17 cellular contexts compared by ENCODE assay signal in genomic region chr9:126453156-126453963, GRCh38.
DNase-seq lines count a peak whose midpoint lies in the region; ATAC-seq and TF ChIP-seq lines count a peak whose summit lies in the region.
"Had no signal": no experiment of that assay in that cellular context is flagged by ENCODE, and none has a peak within 500 bp of the region (broad histone marks: within the 10 kb centered on the region; RNA-seq: fewer than 3 reads in every experiment).

No MANE protein-coding gene starts in this region.

- H2BK15ac ChIP-seq in H9 (ENCODE audit: low read depth, low read length) = no peak overlapping the region

- no peaks in the 10 kb centered on the region for H3K79me2 ChIP-seq in H9 (ENCODE audit: insufficient read depth, low read length)

- H3K9me3 Mint-ChIP-seq in H9 = no peaks in the 10 kb centered on the region
- H3K9me3 Mint-ChIP-seq in activated CD8-positive, alpha-beta memory T cell treated with anti-CD3 and anti-CD28 coated beads, Interleukin-2, amount 10 ng/mL, durations not matched to agents 7 days and 5 days (ENCODE audit: low read depth) = no peaks in the 10 kb centered on the region
- H3K9me3 Mint-ChIP-seq: CD14-positive monocyte, GM23338 had no signal

- no CpG with 5 or more reads among the region's 14 CpGs for WGBS in H9 (ENCODE audit: extremely low coverage, insufficient read length, low lambda C conversion rate)

- H4K8ac ChIP-seq in H9 (replicated peaks; ENCODE audit: insufficient read length, low read depth, low read length) = no peak overlapping the region

- H3K4me1 ChIP-seq in H9 (ENCODE audit: insufficient read depth, low read length) = no peaks in the 10 kb centered on the region; the same call in 1 of the 2 replicates
- H3K4me1 ChIP-seq: A549 had no signal

- no peaks in the 10 kb centered on the region for H3K27me3 ChIP-seq in H9 (ENCODE audit: insufficient read depth, low read length)

- H3K18ac ChIP-seq in H9 (ENCODE audit: insufficient read length, low read depth, low read length) = no peak overlapping the region

- peak overlapping the region; percentile 16; the same call in 1 of the 2 replicates for H3K14ac ChIP-seq in H9 (ENCODE audit: insufficient read depth, low read length)

- no peaks in the 10 kb centered on the region for H3K36me3 Mint-ChIP-seq in H9 (ENCODE audit: insufficient read depth in 1 of 3, low read depth in 3 of 3)
- peaks cover 12% of the 10 kb centered on the region for H3K36me3 Mint-ChIP-seq in activated CD8-positive, alpha-beta memory T cell treated with anti-CD3 and anti-CD28 coated beads, Interleukin-2, amount 10 ng/mL, durations not matched to agents 7 days and 5 days

- H3K9ac ChIP-seq in H9 (ENCODE audit: extremely low read depth, insufficient read length, low read length) = no peak overlapping the region

- H3K4me1 Mint-ChIP-seq in H9 = peaks cover 26 to 39% of the 10 kb centered on the region in 2 experiments
- peaks cover 18% of the 10 kb centered on the region for H3K4me1 Mint-ChIP-seq in activated CD8-positive, alpha-beta memory T cell treated with anti-CD3 and anti-CD28 coated beads, Interleukin-2, amount 10 ng/mL, durations not matched to agents 7 days and 5 days

- H4K5ac ChIP-seq in H9 (ENCODE audit: insufficient read length, low read depth, low read length) = peak overlapping the region; percentile 39

- no peaks in the 10 kb centered on the region for H3K27me3 Mint-ChIP-seq in H9 (ENCODE audit: low read depth)
- no peaks in the 10 kb centered on the region for H3K27me3 Mint-ChIP-seq in activated CD8-positive, alpha-beta memory T cell treated with anti-CD3 and anti-CD28 coated beads, Interleukin-2, amount 10 ng/mL, durations not matched to agents 7 days and 5 days

- no peak overlapping the region for H2AFZ ChIP-seq in H9 (ENCODE audit: low read length)
- H2AFZ ChIP-seq: GM23338 had no signal

- no peak overlapping the region for H2AK5ac ChIP-seq in H9 (ENCODE audit: insufficient read length, low read length)

- no peak overlapping the region for H3K27ac Mint-ChIP-seq in H9
- no peak overlapping the region for H3K27ac Mint-ChIP-seq in activated CD8-positive, alpha-beta memory T cell treated with anti-CD3 and anti-CD28 coated beads, Interleukin-2, amount 10 ng/mL, durations not matched to agents 7 days and 5 days
- H3K27ac Mint-ChIP-seq: GM23338 had no signal

- no peaks in the 10 kb centered on the region for H3K79me1 ChIP-seq in H9 (ENCODE audit: insufficient read depth, low read depth, low read length, poor library complexity, severe bottlenecking)

- H3K4ac ChIP-seq in H9 (ENCODE audit: low read depth, low read length) = no peak overlapping the region

- no peak overlapping the region for H3K23ac ChIP-seq in H9 (ENCODE audit: insufficient read length, low read depth, low read length)

- CTCF ChIA-PET in activated CD8-positive, alpha-beta memory T cell treated with anti-CD3 and anti-CD28 coated beads, Interleukin-2, amount 10 ng/mL, durations not matched to agents 7 days and 5 days (lab: Charles Lee) = no interaction called here

- no peak overlapping the region for H4K91ac ChIP-seq in H9 (ENCODE audit: insufficient read length, low read depth, low read length)

- H2BK120ac ChIP-seq in H9 (ENCODE audit: low read depth, low read length, poor library complexity, severe bottlenecking) = no peak overlapping the region

- no peak overlapping the region for H3T11ph ChIP-seq in H9 (ENCODE audit: low read length)

- H4K20me1 ChIP-seq in H9 (ENCODE audit: control insufficient read depth, insufficient read depth, insufficient read length) = no peaks in the 10 kb centered on the region

- peak; percentile 51 for ATAC-seq in activated CD8-positive, alpha-beta memory T cell treated with anti-CD3 and anti-CD28 coated beads, Interleukin-2, amount 10 ng/mL, durations not matched to agents 7 days and 5 days
- ATAC-seq in GM19455 (IDR thresholded peaks at IDR 0.05; ENCODE audit: unreplicated experiment) = no peak
- ATAC-seq: A549, GM12878 had no signal

- no peak overlapping the region for H3K4me3 Mint-ChIP-seq in H9
- H3K4me3 Mint-ChIP-seq in activated CD8-positive, alpha-beta memory T cell treated with anti-CD3 and anti-CD28 coated beads, Interleukin-2, amount 10 ng/mL, durations not matched to agents 7 days and 5 days = no peak overlapping the region
- H3K4me3 Mint-ChIP-seq: CD14-positive monocyte, GM23338 had no signal

- no peaks in the 10 kb centered on the region for H3K23me2 ChIP-seq in H9 (ENCODE audit: insufficient read length, low read depth, low read length, poor library complexity, severe bottlenecking)

- H3K27ac ChIP-seq in H9 (ENCODE audit: insufficient read length, low read depth, low read length) = no peak overlapping the region
- H3K27ac ChIP-seq: A549 had no signal

- H2BK12ac ChIP-seq in H9 (ENCODE audit: insufficient read length, low read depth, low read length) = no peak overlapping the region

- H3K4me2 ChIP-seq in H9 (ENCODE audit: insufficient read depth, insufficient read length, low read length) = no peak overlapping the region
- H3K4me2 ChIP-seq: A549, GM23338 had no signal

- no peak for TF ChIP-seq CTCF in H9 (conservative IDR thresholded peaks at IDR 0.05)

- DNase-seq in H9 (peak; percentile 17), islet precursor cell (peak; percentile 41), COLO829 (ENCODE audit: low spot score) (no peak), DMS79 treated with DMSO at 0.1 percent for 48 hours (lab: John Stamatoyannopoulos, UW) (no peak), NCI-H510A (lab: John Stamatoyannopoulos, UW) (no peak)
- no peak for DNase-seq in activated CD8-positive, alpha-beta memory T cell treated with anti-CD3 and anti-CD28 coated beads, Interleukin-2, amount 10 ng/mL, durations not matched to agents 7 days and 5 days
- DNase-seq in stimulated activated CD8-positive, alpha-beta memory T cell treated with anti-CD3 and anti-CD28 coated beads, Interleukin-4, amount 100 ng/mL, for 48 hours = peak; percentile 22
- DNase-seq: DMS53, Karpas-422, NCI-H187 treated with DMSO at 0.1 percent for 48 hours, NCI-H446, NCI-H82 had no signal

- H3K9me3 ChIP-seq in H9 (ENCODE audit: control insufficient read depth, low read depth, low read length) = no peaks in the 10 kb centered on the region
- H3K9me3 ChIP-seq: A549 had no signal

- H3K56ac ChIP-seq in H9 (ENCODE audit: insufficient read length, low read depth, low read length) = no peak overlapping the region

- H2BK5ac ChIP-seq in H9 (ENCODE audit: insufficient read length, low read length) = no peak overlapping the region

- no peak overlapping the region for H2BK20ac ChIP-seq in H9 (ENCODE audit: low read depth, low read length, poor library complexity, severe bottlenecking)

Comparison
In these comparisons a context has a peak if more than half of its experiments do, and no peak if none do; other contexts are left out.
1. DNase-seq: peak in H9 (single experiment), islet precursor cell (single experiment) and stimulated activated CD8-positive, alpha-beta memory T cell treated with anti-CD3 and anti-CD28 coated beads, Interleukin-4, amount 100 ng/mL, for 48 hours (single experiment); none in activated CD8-positive, alpha-beta memory T cell treated with anti-CD3 and anti-CD28 coated beads, Interleukin-2, amount 10 ng/mL, durations not matched to agents 7 days and 5 days (single experiment), COLO829 (single experiment), DMS79 treated with DMSO at 0.1 percent for 48 hours (single experiment) and NCI-H510A (single experiment).